In the genomic region with DNA sequence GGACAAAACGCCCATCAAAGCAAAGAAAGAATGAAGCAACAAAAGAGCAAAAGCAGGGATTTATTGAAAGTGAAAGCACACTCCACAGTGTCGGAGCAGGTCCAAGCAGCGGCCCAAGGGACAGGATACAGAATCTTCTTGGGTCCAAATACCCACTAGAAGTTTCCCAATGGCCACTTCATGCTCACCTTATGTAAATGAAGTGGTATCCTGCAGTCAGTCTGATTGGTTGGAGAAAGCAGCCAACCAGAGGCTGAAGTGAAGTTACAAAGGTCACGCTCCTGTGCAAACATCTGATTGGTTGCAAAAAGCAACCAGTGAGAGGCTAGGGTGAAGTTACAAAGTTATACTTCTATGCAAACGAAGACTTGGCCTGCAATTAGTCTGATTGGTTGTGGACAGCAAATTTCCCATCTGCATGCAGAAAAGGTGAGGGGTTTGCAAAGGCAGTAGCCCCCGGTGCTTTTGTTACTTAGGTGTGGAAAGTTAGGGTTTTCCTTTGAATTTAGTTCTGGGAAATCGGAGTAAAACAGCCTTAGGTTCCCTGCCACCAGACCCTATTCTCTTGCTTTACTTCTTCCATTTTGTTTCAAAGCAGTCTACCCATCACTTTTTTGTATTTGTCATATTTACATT, we compare ENCODE assay signal across 17 cellular contexts. TPM values are rescaled to one million over a fixed set of nuclear protein-coding genes. Genes with fewer than 3 reads are reported as not detected.
DNase-seq lines count a peak whose midpoint lies in the region; ATAC-seq and TF ChIP-seq lines count a peak whose summit lies in the region.
"Had no signal": no experiment of that assay in that cellular context is flagged by ENCODE, and none has a peak within 500 bp of the region (broad histone marks: within the 10 kb centered on the region; RNA-seq: fewer than 3 reads in every experiment).

No MANE protein-coding gene starts in this region.

- H2BK15ac ChIP-seq in mesenchymal stem cell (ENCODE audit: low read depth, poor library complexity, severe bottlenecking): no peak overlapping the region

- H3K27me3 Mint-ChIP-seq in Caco-2 (ENCODE audit: insufficient read depth, unreplicated experiment): no peaks in the 10 kb centered on the region

- H3K4me3 Mint-ChIP-seq in Caco-2 (ENCODE audit: unreplicated experiment): no peak overlapping the region

- H3K9me3 Mint-ChIP-seq in Caco-2 (ENCODE audit: unreplicated experiment): no peaks in the 10 kb centered on the region

- no TSS peak for BruUV-seq in Caco-2 (replicated peaks; lab: Mats Ljungman, UMichigan)

- H3K23ac ChIP-seq in mesenchymal stem cell (ENCODE audit: low read length in 2 of 2): no peak overlapping the region

- no peak overlapping the region for H3K4me2 ChIP-seq in mesenchymal stem cell (ENCODE audit: low read length, poor library complexity, severe bottlenecking)
- H3K4me2 ChIP-seq: SK-N-SH had no signal

- in situ Hi-C loops in brain microvascular endothelial cell (cut with HindIII; ENCODE audit: low pct_ligation_motif_present, low sequenced_read_pairs): no loop called here

- no peak overlapping the region for H3K4me3 ChIP-seq in Caco-2 (ENCODE audit: low read depth, low read length)
- H3K4me3 ChIP-seq in adipocyte (ENCODE audit: low read length): peak overlapping the region; percentile 36
- H3K4me3 ChIP-seq in fibroblast of the aortic adventitia (ENCODE audit: low read depth, low read length): no peak overlapping the region
- H3K4me3 ChIP-seq in mesenchymal stem cell (ENCODE audit: insufficient read depth in 1 of 2, low read depth in 1 of 2, low read length in 2 of 2): peak overlapping the region in 1 of 2 experiments; percentile 65
- no peak overlapping the region for H3K4me3 ChIP-seq in brain microvascular endothelial cell (ENCODE audit: low read depth, low read length)
- H3K4me3 ChIP-seq: MG63 had no signal

- intact Hi-C loops in Caco-2 (cut with micrococcal nuclease; ENCODE audit: unreplicated experiment): loop anchor here (1.0 to 5.0 kb wide), 2 partner anchors 13 to 109 kb away; a partner anchor contains a TSS

- no peak overlapping the region for H4K8ac ChIP-seq in mesenchymal stem cell (ENCODE audit: low read length)

- peak; percentile 37 to 62 for DNase-seq in Caco-2
- no peak for DNase-seq in adipocyte (ENCODE audit: low read depth)
- peak; percentile 6 for DNase-seq in fibroblast of the aortic adventitia (ENCODE audit: low read depth)
- no peak for DNase-seq in mesenchymal stem cell
- no peak for DNase-seq in brain microvascular endothelial cell
- DNase-seq in NCI-H345 treated with DMSO at 0.1 percent for 48 hours (lab: John Stamatoyannopoulos, UW; ENCODE audit: unreplicated experiment): no peak
- DNase-seq in NCI-H1092 treated with DMSO at 0.1 percent for 48 hours (lab: John Stamatoyannopoulos, UW): no peak
- DNase-seq: 8988T, DMS153, DND-41, H7, KG1, MG63, NCI-H2029, NCI-H526 treated with DMSO at 0.1 percent for 48 hours, SK-N-SH had no signal

- H3K79me1 ChIP-seq in mesenchymal stem cell (replicated peaks; ENCODE audit: low read length, poor library complexity, severe bottlenecking): no peaks in the 10 kb centered on the region

- no peak overlapping the region for H3K9ac ChIP-seq in adipocyte (ENCODE audit: low read length)
- H3K9ac ChIP-seq in mesenchymal stem cell (ENCODE audit: low read length): peak overlapping the region; percentile 36
- H3K9ac ChIP-seq: SK-N-SH had no signal

- POLR2A ChIA-PET in Caco-2 (lab: Charles Lee): no interaction called here

- no peak overlapping the region for H3K14ac ChIP-seq in mesenchymal stem cell (ENCODE audit: low read length in 2 of 2)

- no peak overlapping the region for H2BK120ac ChIP-seq in mesenchymal stem cell (ENCODE audit: low read depth, low read length)

- peaks cover 6% of the 10 kb centered on the region for H3K4me1 Mint-ChIP-seq in Caco-2 (ENCODE audit: low read depth, unreplicated experiment)

- H3K27ac Mint-ChIP-seq in Caco-2 (ENCODE audit: unreplicated experiment): no peak overlapping the region

- H3K36me3 Mint-ChIP-seq in Caco-2 (ENCODE audit: insufficient read depth, unreplicated experiment): no peaks in the 10 kb centered on the region

- no peak overlapping the region for H2BK5ac ChIP-seq in mesenchymal stem cell (ENCODE audit: low read depth, low read length, poor library complexity, severe bottlenecking)

- H3K36me3 ChIP-seq in Caco-2 (ENCODE audit: control insufficient read depth, insufficient read depth, low read length) (no peaks in the 10 kb centered on the region), adipocyte (ENCODE audit: control insufficient read depth, insufficient read depth, low read length, severe bottlenecking) (no peaks in the 10 kb centered on the region), mesenchymal stem cell (ENCODE audit: control insufficient read depth in 1 of 2, insufficient read depth in 2 of 2, low read depth in 1 of 2, low read length in 2 of 2) (no peaks in the 10 kb centered on the region), brain microvascular endothelial cell (replicated peaks) (no peaks in the 10 kb centered on the region)
- H3K36me3 ChIP-seq: MG63 had no signal

- H3K4me1 ChIP-seq in Caco-2 (peaks cover 11% of the 10 kb centered on the region), adipocyte (ENCODE audit: control insufficient read depth, insufficient read depth, low read length) (peaks cover 12% of the 10 kb centered on the region), mesenchymal stem cell (ENCODE audit: control insufficient read depth, insufficient read depth, low read depth, low read length) (no peaks in the 10 kb centered on the region)

- H3K27ac ChIP-seq in mesenchymal stem cell (ENCODE audit: low read length, poor library complexity, severe bottlenecking) (no peak overlapping the region), brain microvascular endothelial cell (no peak overlapping the region)

- H3K9me3 ChIP-seq in Caco-2 (peaks cover 4% of the 10 kb centered on the region; the same call in 1 of the 2 replicates), adipocyte (ENCODE audit: control insufficient read depth, low read length) (no peaks in the 10 kb centered on the region), mesenchymal stem cell (ENCODE audit: control insufficient read depth, low read length) (no peaks in the 10 kb centered on the region)
- H3K9me3 ChIP-seq: MG63, SK-N-SH had no signal

- no peak for ATAC-seq in GM18520 (IDR thresholded peaks at IDR 0.05; ENCODE audit: unreplicated experiment)

- TF ChIP-seq CTCF in Caco-2 (IDR thresholded peaks at IDR 0.05; ENCODE audit: insufficient read depth in 1 of 2, low read depth in 1 of 2, low read length in 1 of 2, severe bottlenecking in 1 of 2, unreplicated experiment in 1 of 2) (no peak), fibroblast of the aortic adventitia (IDR thresholded peaks at IDR 0.05; ENCODE audit: insufficient read depth, low read length) (no peak), brain microvascular endothelial cell (IDR thresholded peaks at IDR 0.05; ENCODE audit: low read depth, low read length, missing control alignments) (no peak)

- no peaks in the 10 kb centered on the region for H3K27me3 ChIP-seq in Caco-2 (replicated peaks; ENCODE audit: control insufficient read depth, insufficient read depth, low read length)
- H3K27me3 ChIP-seq in adipocyte (replicated peaks; ENCODE audit: control insufficient read depth, insufficient read depth, low read length): no peaks in the 10 kb centered on the region
- H3K27me3 ChIP-seq in mesenchymal stem cell (ENCODE audit: control insufficient read depth in 1 of 2, insufficient read depth in 1 of 2, low read length in 2 of 2): no peaks in the 10 kb centered on the region
- H3K27me3 ChIP-seq in brain microvascular endothelial cell (replicated peaks): no peaks in the 10 kb centered on the region
- H3K27me3 ChIP-seq: MG63 had no signal

- no peak overlapping the region for H2AK5ac ChIP-seq in mesenchymal stem cell (ENCODE audit: low read length, severe bottlenecking)

- H3K4ac ChIP-seq in mesenchymal stem cell (ENCODE audit: low read depth in 1 of 2, low read length in 2 of 2): no peak overlapping the region

- H3K18ac ChIP-seq in mesenchymal stem cell (ENCODE audit: low read depth in 1 of 2, low read length in 2 of 2): no peak overlapping the region

- no peak overlapping the region for H2AFZ ChIP-seq in mesenchymal stem cell (ENCODE audit: low read depth, low read length)

- no peak overlapping the region for H4K91ac ChIP-seq in mesenchymal stem cell (ENCODE audit: low read length)

- no peak overlapping the region for H2BK12ac ChIP-seq in mesenchymal stem cell (ENCODE audit: low read length in 2 of 2)

- 94% methylated on average over 6 of the region's 7 CpGs for WGBS in mesenchymal stem cell

- CTCF ChIA-PET in Caco-2 (lab: Charles Lee): no interaction called here

RNA-seq across cellular contexts. Expression of a gene that starts 12.9 kb away (rescaled TPM):
- total RNA-seq in Caco-2 (2022): 3.6 and 3.9 TPM in 2 replicates
- total RNA-seq in fibroblast of the aortic adventitia (ENCODE audit: low replicate concordance): 1.6 and 4.8 TPM in 2 replicates
- polyA plus RNA-seq in mesenchymal stem cell (2013, experiment 1 of 2): 1.1 TPM
- polyA plus RNA-seq in mesenchymal stem cell (2013, experiment 2 of 2): 1.1 TPM

RNA-seq across cellular contexts. Expression of a gene that starts 32.8 kb away (rescaled TPM):
- total RNA-seq in Caco-2 (2022) (34.7 and 36.1 TPM in 2 replicates), fibroblast of the aortic adventitia (ENCODE audit: low replicate concordance) (4.4 and 22.3 TPM in 2 replicates)
- polyA plus RNA-seq in mesenchymal stem cell (2013, experiment 1 of 2): 6.0 TPM
- 5.6 TPM for polyA plus RNA-seq in mesenchymal stem cell (2013, experiment 2 of 2)

RNA-seq across cellular contexts. Expression of a gene that starts 53.2 kb away (rescaled TPM):
- total RNA-seq in Caco-2 (2022) (154 and 162 TPM in 2 replicates), fibroblast of the aortic adventitia (ENCODE audit: low replicate concordance) (76.4 and 167 TPM in 2 replicates)
- 96.8 TPM for polyA plus RNA-seq in mesenchymal stem cell (2013, experiment 1 of 2)
- polyA plus RNA-seq in mesenchymal stem cell (2013, experiment 2 of 2): 101 TPM

Comparison
In these comparisons a context has a peak if more than half of its experiments do, and no peak if none do; other contexts are left out.
1. DNase-seq: peak in Caco-2 (2 of 2) and fibroblast of the aortic adventitia (single experiment); none in adipocyte (single experiment), mesenchymal stem cell (single experiment), brain microvascular endothelial cell (single experiment), NCI-H345 treated with DMSO at 0.1 percent for 48 hours (single experiment) and NCI-H1092 treated with DMSO at 0.1 percent for 48 hours (single experiment).